9 cellular contexts compared by ENCODE assay signal in genomic region chr17:40559016-40559853, GRCh38. TPM values are rescaled to one million over a fixed set of nuclear protein-coding genes. Genes with fewer than 3 reads are reported as not detected.
A peak's percentile ranks its signal among the peaks of the same experiment; 100 is the strongest.
DNase-seq lines count a peak whose midpoint lies in the region; ATAC-seq and TF ChIP-seq lines count a peak whose summit lies in the region.
"Had no signal": no experiment of that assay in that cellular context is flagged by ENCODE, and none has a peak within 500 bp of the region (broad histone marks: within the 10 kb centered on the region; RNA-seq: fewer than 3 reads in every experiment).

No MANE protein-coding gene starts in this region.

- H3K36me3 ChIP-seq in heart right ventricle (peaks cover 0 to 9% (median 0%) of the 10 kb centered on the region in 9 donors), breast epithelium (no peaks in the 10 kb centered on the region), muscle layer of colon (ENCODE audit: insufficient read depth, low read length) (no peaks in the 10 kb centered on the region), uterus (no peaks in the 10 kb centered on the region)

- no peak overlapping the region for H3K9ac ChIP-seq in muscle layer of colon (ENCODE audit: low read length)

- peaks cover 28 to 80% (median 60%) of the 10 kb centered on the region in 9 donors for H3K4me1 ChIP-seq in heart right ventricle
- peaks cover 8 to 23% of the 10 kb centered on the region in 2 donors for H3K4me1 ChIP-seq in breast epithelium
- peaks cover 50% of the 10 kb centered on the region for H3K4me1 ChIP-seq in muscle layer of colon (ENCODE audit: insufficient read depth, low read length)
- H3K4me1 ChIP-seq in uterus, result peaks cover 0 to 4% of the 10 kb centered on the region in 2 donors

- H3K9me3 ChIP-seq in heart right ventricle, result no peaks in the 10 kb centered on the region
- H3K9me3 ChIP-seq in breast epithelium, result no peaks in the 10 kb centered on the region
- H3K9me3 ChIP-seq in muscle layer of colon (ENCODE audit: low read length), result no peaks in the 10 kb centered on the region
- no peaks in the 10 kb centered on the region for H3K9me3 ChIP-seq in uterus

- ATAC-seq in heart right ventricle, result no peak
- no peak for ATAC-seq in Right ventricle myocardium inferior
- no peak for ATAC-seq in GM18858 (IDR thresholded peaks at IDR 0.05; ENCODE audit: unreplicated experiment)

- intact Hi-C loops in heart right ventricle (cut with DNase I), result loop anchor here in 5 of 10 donors (2.0 to 10.0 kb wide), 5 partner anchors 112 to 264 kb away; partner anchors contain the start of genes IGFBP4 (in 3 of the 5) and RARA (in 1 of the 5)
- intact Hi-C loops in Right ventricle myocardium inferior (cut with DNase I), result no loop called here
- intact Hi-C loops in breast epithelium (cut with DNase I; ENCODE audit: low total_unique reads), result no loop called here
- intact Hi-C loops in uterus (cut with DNase I; ENCODE audit: low total_unique reads), result no loop called here

- no peak for DNase-seq in heart right ventricle
- DNase-seq in Right ventricle myocardium inferior (ENCODE audit: missing footprints), result no peak
- DNase-seq in breast epithelium (ENCODE audit: low spot score in 2 of 2), result peak; percentile 82 to 84
- DNase-seq in uterus, result peak; percentile 81 to 84
- DNase-seq in medulla oblongata (ENCODE audit: extremely low spot score), result no peak
- DNase-seq in NCI-H1436 (lab: John Stamatoyannopoulos, UW), result no peak
- DNase-seq: Calu3 had no signal

- TF ChIP-seq POLR2A in breast epithelium (IDR thresholded peaks at IDR 0.05) (no peak), uterus (IDR thresholded peaks at IDR 0.05) (no peak)

- H3K27ac ChIP-seq in heart right ventricle, result peak overlapping the region in 9 of 10 donors; percentile 67 to 94 (median 82)
- peak overlapping the region; percentile 97 for H3K27ac ChIP-seq in breast epithelium
- H3K27ac ChIP-seq in muscle layer of colon (ENCODE audit: low read depth, low read length), result peak overlapping the region; percentile 27
- peak overlapping the region; percentile 74 to 83 for H3K27ac ChIP-seq in uterus

- no peak for TF ChIP-seq CTCF in heart right ventricle (IDR thresholded peaks at IDR 0.05)
- peak in 1 of 3 donors; percentile 12 for TF ChIP-seq CTCF in breast epithelium (IDR thresholded peaks at IDR 0.05)
- TF ChIP-seq CTCF in uterus (IDR thresholded peaks at IDR 0.05), result no peak

- peaks cover 0 to 12% (median 0%) of the 10 kb centered on the region in 7 donors for H3K27me3 ChIP-seq in heart right ventricle
- H3K27me3 ChIP-seq in breast epithelium, result no peaks in the 10 kb centered on the region
- H3K27me3 ChIP-seq in muscle layer of colon (ENCODE audit: control insufficient read depth in 1 of 2, insufficient read depth in 2 of 2, low read length in 2 of 2), result no peaks in the 10 kb centered on the region
- H3K27me3 ChIP-seq in uterus, result no peaks in the 10 kb centered on the region

- H3K4me3 ChIP-seq in heart right ventricle (no peak overlapping the region), breast epithelium (peak overlapping the region in 1 of 3 donors; percentile 61), muscle layer of colon (ENCODE audit: low read depth in 1 of 2, low read length in 2 of 2) (no peak overlapping the region), uterus (no peak overlapping the region)

- WGBS in heart right ventricle, 2 donors, result 83 to 87% methylated on average over 11 of the region's 11 CpGs

RNA-seq across cellular contexts. Expression of gene CCR7, which starts 6.0 kb away (rescaled TPM):
- 1 to 10 TPM in 1 of 10 donors, under 1 TPM in 3, not detected in 6; 0.10 to 1.7 (median 0.48) TPM for total RNA-seq in heart right ventricle
- under 1 TPM in 1 of 2 donors, not detected in 1; 0.46 TPM for polyA plus RNA-seq in heart right ventricle
- total RNA-seq in Right ventricle myocardium inferior, result not detected
- total RNA-seq in breast epithelium, result 1 to 10 TPM in 1 of 3 donors, under 1 TPM in 2; 0.16 to 1.0 (median 0.33) TPM
- under 1 TPM in 1 of 4 donors, not detected in 3; 0.14 TPM for total RNA-seq in uterus
- total RNA-seq: Calu3 had no signal

RNA-seq across cellular contexts. Expression of gene TNS4, which starts 57.8 kb away (rescaled TPM):
- total RNA-seq in heart right ventricle (under 1 TPM in 1 of 10 donors, not detected in 9; 0.62 TPM), Right ventricle myocardium inferior (not detected), breast epithelium (10 to 100 TPM in 2 of 3 donors, not detected in 1; 30.5 to 52.2 TPM), uterus (1 to 10 TPM in 1 of 4 donors, under 1 TPM in 2, not detected in 1; 0.09 to 2.6 (median 0.28) TPM)
- polyA plus RNA-seq in heart right ventricle, result under 1 TPM in 1 of 2 donors, not detected in 1; 0.01 TPM

Comparison
In these comparisons a context has a peak if more than half of its experiments do, and no peak if none do; other contexts are left out.
1. DNase-seq: peak in breast epithelium (2 of 2) and uterus (2 of 2); none in heart right ventricle (0 of 2), Right ventricle myocardium inferior (single experiment), medulla oblongata (single experiment) and NCI-H1436 (single experiment).
2. H3K27ac ChIP-seq: peak in every context shown above with its lines; median percentile 97 in breast epithelium; 82 in heart right ventricle; 78 in uterus; 27 in muscle layer of colon.